In the genomic region with DNA sequence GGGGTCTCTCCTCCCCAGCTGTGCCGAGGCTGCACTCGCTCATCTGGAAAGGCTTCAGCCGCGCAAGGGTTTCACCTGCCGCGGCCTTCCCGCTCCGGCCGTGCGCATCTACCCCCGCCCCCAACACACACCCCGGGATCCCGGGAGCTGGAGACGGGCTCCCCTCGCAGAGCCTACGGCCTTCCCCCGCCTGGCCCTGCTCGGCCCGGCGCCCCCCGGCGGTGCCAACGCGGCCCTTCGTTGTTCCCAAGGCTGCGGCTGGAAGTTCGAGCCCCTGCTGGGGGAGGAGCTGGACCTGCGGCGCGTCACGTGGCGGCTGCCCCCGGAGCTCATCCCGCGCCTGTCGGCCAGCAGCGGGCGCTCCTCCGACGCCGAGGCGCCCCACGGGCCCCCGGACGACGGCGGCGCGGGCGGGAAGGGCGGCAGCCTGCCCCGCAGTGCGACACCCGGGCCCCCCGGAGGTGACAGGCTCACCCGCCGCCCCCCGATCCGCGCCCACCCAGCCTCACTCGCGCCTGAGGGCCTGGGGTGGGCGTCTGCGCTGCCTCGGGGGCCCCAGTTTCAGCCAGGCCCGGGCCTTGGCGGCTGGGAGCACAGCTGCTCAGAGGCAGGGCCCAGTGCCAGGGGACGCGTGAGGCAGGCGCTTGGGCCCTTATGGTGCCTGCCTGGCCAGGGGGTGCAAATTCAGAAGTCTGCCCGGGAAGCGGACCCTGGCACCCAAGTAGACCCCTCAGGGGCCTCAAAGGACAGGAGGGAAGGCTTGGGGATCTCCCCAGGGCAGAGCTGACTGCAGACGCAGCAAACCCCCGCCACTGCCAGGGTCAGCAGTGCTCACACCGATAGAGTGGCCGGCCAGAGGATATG, we compare ENCODE assay signal across 8 cellular contexts. TPM values are rescaled to one million over a fixed set of nuclear protein-coding genes. Genes with fewer than 3 reads are reported as not detected.
DNase-seq lines count a peak whose midpoint lies in the region; ATAC-seq, FAIRE-seq and TF ChIP-seq lines count a peak whose summit lies in the region.

No MANE protein-coding gene starts in this region.

- 7% methylated on average over 3 of the region's 76 CpGs for WGBS in right lobe of liver (ENCODE audit: insufficient coverage, low coverage, low lambda C conversion rate, missing lambda C conversion rate)

- intact Hi-C loops in right lobe of liver (cut with DNase I), result loop anchor here (5.0 to 10.0 kb wide), 2 partner anchors 71 to 76 kb away; no protein-coding TSS in a partner anchor

- H3K36me3 ChIP-seq in Loucy (ENCODE audit: insufficient read depth, low read length), result no peaks in the 10 kb centered on the region
- peaks cover 0 to 4% (median 0%) of the 10 kb centered on the region in 4 donors for H3K36me3 ChIP-seq in right lobe of liver

- H3K9me3 ChIP-seq in Loucy (ENCODE audit: insufficient read depth, low read depth, low read length), result no peaks in the 10 kb centered on the region
- H3K9me3 ChIP-seq in right lobe of liver, result no peaks in the 10 kb centered on the region

- peak; percentile 37 for TF ChIP-seq CTCF in AG09319 (IDR thresholded peaks at IDR 0.05; ENCODE audit: low read depth, low read length)
- peak; percentile 58 for TF ChIP-seq CTCF in Loucy (conservative IDR thresholded peaks at IDR 0.05; ENCODE audit: low read length)
- TF ChIP-seq CTCF in right lobe of liver (IDR thresholded peaks at IDR 0.05), result peak; percentile 54 to 90 (median 80)

- peak overlapping the region; percentile 69 for H3K9ac ChIP-seq in Loucy (ENCODE audit: low read depth, low read length, poor library complexity, severe bottlenecking)

- peak; percentile 91 for FAIRE-seq in GM19239 (lab: Jason Lieb, UNC)

- peak overlapping the region; percentile 79 for H3K4me2 ChIP-seq in Loucy (ENCODE audit: low read depth, low read length, poor library complexity, severe bottlenecking)

- H3K9me2 ChIP-seq in Loucy (replicated peaks; ENCODE audit: low read depth, low read length), result no peaks in the 10 kb centered on the region

- peaks cover 24% of the 10 kb centered on the region for H3K4me1 ChIP-seq in Loucy (ENCODE audit: insufficient read depth, low read length, poor library complexity, severe bottlenecking)
- peaks cover 0 to 15% (median 7%) of the 10 kb centered on the region in 4 donors for H3K4me1 ChIP-seq in right lobe of liver

- H3K27ac ChIP-seq in cingulate gyrus (ENCODE audit: low read depth, low read length) (peak overlapping the region; percentile 10), right lobe of liver (peak overlapping the region; percentile 40 to 75 (median 45))

- peak; percentile 11 for TF ChIP-seq POLR2A in right lobe of liver (IDR thresholded peaks at IDR 0.05)

- H2AFZ ChIP-seq in Loucy (ENCODE audit: low read length), result peak overlapping the region; percentile 95

- H3F3A ChIP-seq in Loucy (ENCODE audit: low read depth), result no peaks in the 10 kb centered on the region

- H3K79me2 ChIP-seq in Loucy (ENCODE audit: insufficient read depth, low read length), result no peaks in the 10 kb centered on the region

- peak overlapping the region; percentile 67 for H3K4me3 ChIP-seq in Loucy (ENCODE audit: low read length, poor library complexity, severe bottlenecking)
- peak overlapping the region; percentile 44 to 60 (median 54) for H3K4me3 ChIP-seq in right lobe of liver

- no peaks in the 10 kb centered on the region for H4K20me1 ChIP-seq in Loucy (ENCODE audit: insufficient read depth, low read length, poor library complexity, severe bottlenecking)

- no peaks in the 10 kb centered on the region for H3K27me3 ChIP-seq in Loucy (ENCODE audit: insufficient read depth, low read length, poor library complexity, severe bottlenecking)
- no peaks in the 10 kb centered on the region for H3K27me3 ChIP-seq in right lobe of liver

- ATAC-seq in activated CD4-positive, CD25-positive, alpha-beta regulatory T cell treated with anti-CD3 and anti-CD28 coated beads, Interleukin-2, amount 50 U/mL, for 24 hours, result peak; percentile 86 to 87
- ATAC-seq in right lobe of liver, result peak; percentile 59 to 83 (median 70)

- no peak for DNase-seq in AG09319 (ENCODE audit: extremely low read depth, low read depth)
- peak; percentile 92 for DNase-seq in GM19239 (ENCODE audit: insufficient read length, low spot score)
- DNase-seq in right lobe of liver, result peak; percentile 77 to 84 (median 82)
- DNase-seq in stimulated activated CD8-positive, alpha-beta memory T cell treated with anti-CD3 and anti-CD28 coated beads, Interleukin-12 subunit alpha, Interleukin-12 subunit beta, amount 100 ng/mL, for 1 hour (ENCODE audit: low read depth), result peak; percentile 54
- no peak for DNase-seq in pons (ENCODE audit: low spot score)

RNA-seq across cellular contexts. Expression of gene GALK1, which starts 11.2 kb away (rescaled TPM):
- 10 to 100 TPM; 38.6 to 87.4 (median 76.9) TPM for total RNA-seq in right lobe of liver

RNA-seq across cellular contexts. Expression of gene UNK, which starts 30.9 kb away (rescaled TPM):
- 10 to 100 TPM in 4 of 6 experiments, 1 to 10 TPM in 2; 5.8 to 29.2 (median 11.1) TPM for total RNA-seq in right lobe of liver

RNA-seq across cellular contexts. Expression of gene ITGB4, which starts 32.5 kb away (rescaled TPM):
- 1 to 10 TPM in 5 of 6 experiments, under 1 TPM in 1; 0.92 to 4.1 (median 2.0) TPM for total RNA-seq in right lobe of liver

Comparison
In these comparisons a context has a peak if more than half of its experiments do, and no peak if none do; other contexts are left out.
1. DNase-seq: peak in GM19239 (single experiment), right lobe of liver (3 of 3) and stimulated activated CD8-positive, alpha-beta memory T cell treated with anti-CD3 and anti-CD28 coated beads, Interleukin-12 subunit alpha, Interleukin-12 subunit beta, amount 100 ng/mL, for 1 hour (single experiment); none in AG09319 (single experiment) and pons (single experiment).
2. Peak in every context shown above with its lines, with median percentiles within 50 percentile points of each other: CTCF ChIP-seq.